25 cellular contexts compared by ENCODE assay signal in the genomic region with DNA sequence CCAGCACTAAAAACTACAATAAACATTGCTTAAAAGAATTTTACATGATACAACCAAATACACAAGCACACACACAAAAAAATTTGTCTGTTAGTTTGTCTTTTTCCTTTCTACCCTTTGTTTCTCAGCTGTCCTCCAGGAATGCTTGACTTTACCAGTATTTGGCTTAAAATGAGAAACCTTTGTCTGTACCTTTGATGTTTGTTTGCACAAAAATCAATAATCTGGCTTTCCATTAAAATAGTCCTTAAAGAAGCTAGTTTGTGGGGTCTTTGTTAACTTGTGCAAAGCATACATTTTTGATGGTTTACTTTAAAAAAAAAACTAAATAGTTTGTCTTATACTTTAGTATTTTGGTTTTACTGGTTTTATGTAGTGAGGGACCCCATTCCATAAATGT. TPM values are rescaled to one million over a fixed set of nuclear protein-coding genes. Genes with fewer than 3 reads are reported as not detected.
A peak's percentile ranks its signal among the peaks of the same experiment; 100 is the strongest.
DNase-seq lines count a peak whose midpoint lies in the region; ATAC-seq and TF ChIP-seq lines count a peak whose summit lies in the region.
"Had no signal": no experiment of that assay in that cellular context is flagged by ENCODE, and none has a peak within 500 bp of the region (broad histone marks: within the 10 kb centered on the region; RNA-seq: fewer than 3 reads in every experiment).

No MANE protein-coding gene starts in this region.

- in situ Hi-C loops in transverse colon (cut with MboI; ENCODE audit: low pct_ligation_motif_present in 1 of 4, low pct_unique_long_range_greater_than_20kb in 1 of 4, low sequenced_read_pairs in 3 of 4), result no loop called here

- intact Hi-C loops in heart right ventricle (cut with DNase I), result no loop called here
- intact Hi-C loops in cardiac septum (cut with DNase I), result no loop called here
- intact Hi-C loops in colonic mucosa (cut with DNase I), result no loop called here
- intact Hi-C loops in transverse colon (cut with DNase I; ENCODE audit: low total_unique reads), result no loop called here

- no peak for TF ChIP-seq POLR2A in transverse colon (IDR thresholded peaks at IDR 0.05)

- no peak overlapping the region for H3K9ac ChIP-seq in colonic mucosa (ENCODE audit: low read depth in 2 of 2, low read length in 2 of 2)

- H3K36me3 ChIP-seq in heart right ventricle (peaks cover 0 to 88% (median 9%) of the 10 kb centered on the region in 9 donors), colonic mucosa (peaks cover 2% of the 10 kb centered on the region), muscle layer of duodenum (ENCODE audit: control insufficient read depth in 1 of 2, insufficient read depth in 2 of 2, low read length in 2 of 2) (no peaks in the 10 kb centered on the region), transverse colon (peaks cover 0 to 11% (median 5%) of the 10 kb centered on the region in 4 donors)

- H3K27ac ChIP-seq in heart right ventricle (peak overlapping the region; percentile 24 to 88 (median 82)), colonic mucosa (peak overlapping the region; percentile 37), muscle layer of duodenum (ENCODE audit: low read length) (peak overlapping the region; percentile 88), transverse colon (peak overlapping the region; percentile 66 to 83 (median 79))

- peaks cover 0 to 4% (median 0%) of the 10 kb centered on the region in 11 donors for H3K9me3 ChIP-seq in heart right ventricle
- no peaks in the 10 kb centered on the region for H3K9me3 ChIP-seq in colonic mucosa
- H3K9me3 ChIP-seq in muscle layer of duodenum (ENCODE audit: control insufficient read depth in 1 of 2, low read length in 2 of 2), result peaks cover 0 to 2% of the 10 kb centered on the region in 2 donors
- H3K9me3 ChIP-seq in transverse colon, result no peaks in the 10 kb centered on the region

- no peak for TF ChIP-seq EP300 in transverse colon (IDR thresholded peaks at IDR 0.05; ENCODE audit: low read depth)

- TF ChIP-seq CTCF in heart right ventricle (IDR thresholded peaks at IDR 0.05) (no peak), colonic mucosa (IDR thresholded peaks at IDR 0.05) (no peak), transverse colon (IDR thresholded peaks at IDR 0.05) (no peak)

- ATAC-seq in heart right ventricle, result no peak
- no peak for ATAC-seq in GM19467 (IDR thresholded peaks at IDR 0.05; ENCODE audit: unreplicated experiment)
- ATAC-seq in HG02970 (IDR thresholded peaks at IDR 0.05; ENCODE audit: low FRiP score, unreplicated experiment), result no peak
- ATAC-seq: GM23338; natural killer cell treated with Interleukin-12 subunit alpha and Interleukin-12 subunit beta and Interleukin-15 and Interleukin-18, amount 100 ng/mL, for 72 hours; Panc1 had no signal

- H3K4me1 ChIP-seq in heart right ventricle (peaks cover 3 to 55% (median 25%) of the 10 kb centered on the region in 9 donors), colonic mucosa (no peaks in the 10 kb centered on the region), muscle layer of duodenum (ENCODE audit: control insufficient read depth in 1 of 2, insufficient read depth in 2 of 2, low read length in 2 of 2) (peaks cover 0 to 23% of the 10 kb centered on the region in 2 donors), transverse colon (peaks cover 3 to 32% (median 12%) of the 10 kb centered on the region in 4 donors)

- H3K27me3 ChIP-seq in heart right ventricle (no peaks in the 10 kb centered on the region), colonic mucosa (no peaks in the 10 kb centered on the region), muscle layer of duodenum (ENCODE audit: low read depth, low read length) (no peaks in the 10 kb centered on the region), transverse colon (no peaks in the 10 kb centered on the region)

- H3K4me3 ChIP-seq in heart right ventricle (no peak overlapping the region), colonic mucosa (no peak overlapping the region), muscle layer of duodenum (ENCODE audit: low read depth in 1 of 2, low read length in 2 of 2) (no peak overlapping the region), transverse colon (no peak overlapping the region)
- H3K4me3 ChIP-seq: GM23338, lung had no signal

- DNase-seq in heart right ventricle (no peak), cardiac septum (ENCODE audit: low spot score) (no peak), colonic mucosa (no peak), transverse colon (no peak)
- DNase-seq in activated CD4-positive, alpha-beta T cell treated with anti-CD3 and anti-CD28 coated beads for 4 hours, result no peak
- DNase-seq: activated T-cell treated with anti-CD3 and anti-CD28 coated beads for 4 hours; AML-193; amniotic stem cell; CD4-positive, CD25-positive, alpha-beta regulatory T cell; effector CD4-positive, alpha-beta T cell; KG1; NCI-H1105; NCI-H2081; NCI-H345; NCI-H69; SHP77 treated with DMSO at 0.1 percent for 48 hours; small intestine; stimulated activated naive CD4-positive, alpha-beta T cell had no signal

RNA-seq across cellular contexts. Expression of gene RPRD1B, which starts 49.3 kb away (rescaled TPM):
- total RNA-seq in heart right ventricle, result 10 to 100 TPM; 40.6 to 78.1 (median 48.8) TPM
- polyA plus RNA-seq in heart right ventricle, result 10 to 100 TPM; 10.4 to 14.5 TPM
- total RNA-seq in cardiac septum, result 62.2 TPM
- total RNA-seq in colonic mucosa, result 10 to 100 TPM; 22.7 to 42.5 TPM
- 10 to 100 TPM; 16.5 to 35.9 (median 21.0) TPM for total RNA-seq in transverse colon

RNA-seq across cellular contexts. Expression of gene TTI1, which starts 49.6 kb away (rescaled TPM):
- total RNA-seq in heart right ventricle (10 to 100 TPM in 8 of 10 donors, 1 to 10 TPM in 2; 9.1 to 14.8 (median 11.3) TPM), cardiac septum (11.4 TPM), colonic mucosa (10 to 100 TPM; 10.2 to 23.0 TPM), transverse colon (10 to 100 TPM in 2 of 4 donors, 1 to 10 TPM in 2; 4.5 to 19.5 (median 9.4) TPM)
- 10 to 100 TPM in 1 of 2 donors, 1 to 10 TPM in 1; 8.3 to 10.4 TPM for polyA plus RNA-seq in heart right ventricle

Comparison
In these comparisons a context has a peak if more than half of its experiments do, and no peak if none do; other contexts are left out.
1. H3K27ac ChIP-seq: peak in every context shown above with its lines; median percentile 88 in muscle layer of duodenum; 82 in heart right ventricle; 79 in transverse colon; 37 in colonic mucosa.